ENCODE assay signal across 9 cellular contexts in genomic region chr2:101120124-101120996, GRCh38. TPM values are rescaled to one million over a fixed set of nuclear protein-coding genes. Genes with fewer than 3 reads are reported as not detected.
DNase-seq lines count a peak whose midpoint lies in the region; ATAC-seq, FAIRE-seq and TF ChIP-seq lines count a peak whose summit lies in the region.
"Had no signal": no experiment of that assay in that cellular context is flagged by ENCODE, and none has a peak within 500 bp of the region (broad histone marks: within the 10 kb centered on the region; RNA-seq: fewer than 3 reads in every experiment).

No MANE protein-coding gene starts in this region.

- H3K4me1 Mint-ChIP-seq in H9 = peaks cover 19 to 32% of the 10 kb centered on the region in 2 experiments

- H3K9ac ChIP-seq in H9 (ENCODE audit: extremely low read depth, insufficient read length, low read length) = no peak overlapping the region
- H3K9ac ChIP-seq in skeletal muscle satellite cell (ENCODE audit: low read depth, low read length) = peak overlapping the region; percentile 55

- in situ Hi-C loops in SK-MEL-5 (cut with HindIII; ENCODE audit: low pct_unique_long_range_greater_than_20kb, low sequenced_read_pairs) = no loop called here

- no peak overlapping the region for H2AFZ ChIP-seq in H9 (ENCODE audit: low read length)

- no peak overlapping the region for H2BK15ac ChIP-seq in H9 (ENCODE audit: low read depth, low read length)

- no peak overlapping the region for H3K4me2 ChIP-seq in H9 (ENCODE audit: insufficient read depth, insufficient read length, low read length)
- H3K4me2 ChIP-seq in skeletal muscle satellite cell (ENCODE audit: low read length) = peak overlapping the region; percentile 30

- H3K4ac ChIP-seq in H9 (ENCODE audit: low read depth, low read length) = no peak overlapping the region

- peak overlapping the region in 1 of 3 experiments; percentile 41; a peak in 1 of 7 replicates for H3K27ac Mint-ChIP-seq in H9

- peak overlapping the region; percentile 7 for H3K4me3 ChIP-seq in skeletal muscle satellite cell (ENCODE audit: low read length)

- H4K8ac ChIP-seq in H9 (replicated peaks; ENCODE audit: insufficient read length, low read depth, low read length) = no peak overlapping the region

- no peak overlapping the region for H3K23ac ChIP-seq in H9 (ENCODE audit: insufficient read length, low read depth, low read length)

- H3K4me1 ChIP-seq in H9 (ENCODE audit: insufficient read depth, low read length) (peaks cover 13% of the 10 kb centered on the region; the same call in 1 of the 2 replicates), skeletal muscle satellite cell (ENCODE audit: control insufficient read depth, insufficient read depth, low read length) (peaks cover 57% of the 10 kb centered on the region)

- no peaks in the 10 kb centered on the region for H3K9me3 Mint-ChIP-seq in H9

- no peak overlapping the region for H2BK12ac ChIP-seq in H9 (ENCODE audit: insufficient read length, low read depth, low read length)

- no peak overlapping the region; the same call in 1 of the 2 replicates for H3K14ac ChIP-seq in H9 (ENCODE audit: insufficient read depth, low read length)

- H4K5ac ChIP-seq in H9 (ENCODE audit: insufficient read length, low read depth, low read length) = no peak overlapping the region

- H3K9me3 ChIP-seq in H9 (ENCODE audit: control insufficient read depth, low read depth, low read length) = no peaks in the 10 kb centered on the region
- H3K9me3 ChIP-seq in skeletal muscle satellite cell (replicated peaks; ENCODE audit: low read length) = no peaks in the 10 kb centered on the region

- DNase-seq in H9 (no peak), SK-MEL-5 (ENCODE audit: low read depth, low spot score) (peak; percentile 89), glomerular visceral epithelial cell (ENCODE audit: extremely low spot score) (peak; percentile 51), NCI-H2081 (lab: John Stamatoyannopoulos, UW) (no peak), frontal cortex (ENCODE audit: low spot score in 2 of 2) (no peak), posterior cingulate gyrus (no peak)
- DNase-seq: stimulated activated naive CD4-positive, alpha-beta T cell treated with Interleukin-2 at 50 U/mL for 16 hours had no signal

- no peak overlapping the region for H3T11ph ChIP-seq in H9 (ENCODE audit: low read length)

- H2AK5ac ChIP-seq in H9 (ENCODE audit: insufficient read length, low read length) = peak overlapping the region; percentile 87

- intact Hi-C loops in posterior cingulate gyrus (cut with DNase I) = no loop called here

- H3K27ac ChIP-seq in H9 (ENCODE audit: insufficient read length, low read depth, low read length) = no peak overlapping the region

- ATAC-seq in HG02571 (IDR thresholded peaks at IDR 0.05; ENCODE audit: unreplicated experiment) = no peak

- no peak for TF ChIP-seq CTCF in H9 (conservative IDR thresholded peaks at IDR 0.05)

- H4K20me1 ChIP-seq in H9 (ENCODE audit: control insufficient read depth, insufficient read depth, insufficient read length) = no peaks in the 10 kb centered on the region

- peaks cover 0 to 3% (median 3%) of the 10 kb centered on the region in 3 experiments; a peak in 2 of 7 replicates for H3K36me3 Mint-ChIP-seq in H9 (ENCODE audit: insufficient read depth in 1 of 3, low read depth in 3 of 3)

- WGBS in H9 (ENCODE audit: extremely low coverage, insufficient read length, low lambda C conversion rate) = no CpG with 5 or more reads among the region's 11 CpGs

- peaks cover 8% of the 10 kb centered on the region; the same call in 1 of the 2 replicates for H3K79me2 ChIP-seq in H9 (ENCODE audit: insufficient read depth, low read length)

- no peak overlapping the region for H2BK20ac ChIP-seq in H9 (ENCODE audit: low read depth, low read length, poor library complexity, severe bottlenecking)

- H3K27me3 ChIP-seq in H9 (ENCODE audit: insufficient read depth, low read length) (no peaks in the 10 kb centered on the region), skeletal muscle satellite cell (ENCODE audit: control insufficient read depth, insufficient read depth, low read length) (no peaks in the 10 kb centered on the region)

- peaks cover 3% of the 10 kb centered on the region for H3K79me1 ChIP-seq in H9 (ENCODE audit: insufficient read depth, low read depth, low read length, poor library complexity, severe bottlenecking)

- no peak overlapping the region for H2BK5ac ChIP-seq in H9 (ENCODE audit: insufficient read length, low read length)

- H2BK120ac ChIP-seq in H9 (ENCODE audit: low read depth, low read length, poor library complexity, severe bottlenecking) = no peak overlapping the region

- H3K36me3 ChIP-seq in skeletal muscle satellite cell (ENCODE audit: insufficient read depth, low read length) = no peaks in the 10 kb centered on the region

- H3K18ac ChIP-seq in H9 (ENCODE audit: insufficient read length, low read depth, low read length) = no peak overlapping the region

- no peak for FAIRE-seq in frontal cortex (lab: Jason Lieb, UNC)

- no peak overlapping the region for H4K91ac ChIP-seq in H9 (ENCODE audit: insufficient read length, low read depth, low read length)

- H3K56ac ChIP-seq in H9 (ENCODE audit: insufficient read length, low read depth, low read length) = no peak overlapping the region

- H3K23me2 ChIP-seq in H9 (ENCODE audit: insufficient read length, low read depth, low read length, poor library complexity, severe bottlenecking) = no peaks in the 10 kb centered on the region

- no peak overlapping the region for H3K4me3 Mint-ChIP-seq in H9

- H3K27me3 Mint-ChIP-seq in H9 (ENCODE audit: low read depth) = no peaks in the 10 kb centered on the region

RNA-seq across cellular contexts. Expression of gene TBC1D8, which starts 30.8 kb away (rescaled TPM):
- total RNA-seq in H9 (2021) (16.6 and 17.6 TPM in 2 replicates), frontal cortex (6.1 TPM)
- 16.2 and 16.9 TPM in 2 replicates for total RNA-seq in SK-MEL-5 (2014; rRNA removed; shearing (Covaris generic))
- polyA plus RNA-seq in SK-MEL-5 (2015; cell fraction: cytosol; rRNA removed) = 22.4 and 33.0 TPM in 2 replicates
- 128 and 212 TPM in 2 replicates for polyA plus RNA-seq in SK-MEL-5 (2015; cell fraction: nucleus; rRNA removed)
- total RNA-seq in skeletal muscle satellite cell (2012; rRNA removed) = 27.9 and 28.2 TPM in 2 replicates

Comparison
In these comparisons a context has a peak if more than half of its experiments do, and no peak if none do; other contexts are left out.
1. DNase-seq: peak in SK-MEL-5 (single experiment) and glomerular visceral epithelial cell (single experiment); none in H9 (single experiment), NCI-H2081 (0 of 2), frontal cortex (0 of 2) and posterior cingulate gyrus (0 of 10).